ENCODE assay signal across 8 cellular contexts in genomic region chrX:18426004-18426320, GRCh38. TPM values are rescaled to one million over a fixed set of nuclear protein-coding genes. Genes with fewer than 3 reads are reported as not detected.
DNase-seq lines count a peak whose midpoint lies in the region; ATAC-seq, FAIRE-seq and TF ChIP-seq lines count a peak whose summit lies in the region.

No MANE protein-coding gene starts in this region.

- H3K36me3 ChIP-seq in Caco-2 (ENCODE audit: control insufficient read depth, insufficient read depth, low read length) (no peaks in the 10 kb centered on the region), bronchial epithelial cell (ENCODE audit: control insufficient read depth, insufficient read depth, low read length) (no peaks in the 10 kb centered on the region)

- H3K27ac ChIP-seq in HL-60 (replicated peaks), result no peak overlapping the region

- no peaks in the 10 kb centered on the region for H3K27me3 ChIP-seq in Caco-2 (replicated peaks; ENCODE audit: control insufficient read depth, insufficient read depth, low read length)
- peaks cover 2% of the 10 kb centered on the region for H3K27me3 ChIP-seq in HL-60 (ENCODE audit: insufficient read depth, poor library complexity, severe bottlenecking)
- H3K27me3 ChIP-seq in bronchial epithelial cell (ENCODE audit: control insufficient read depth, insufficient read depth, low read length), result no peaks in the 10 kb centered on the region
- H3K27me3 ChIP-seq in mononuclear cell (ENCODE audit: insufficient read depth, low read length), result no peaks in the 10 kb centered on the region

- no peaks in the 10 kb centered on the region for H3K4me1 Mint-ChIP-seq in Caco-2 (ENCODE audit: low read depth, unreplicated experiment)

- TF ChIP-seq CTCF in Caco-2 (IDR thresholded peaks at IDR 0.05; ENCODE audit: insufficient read depth in 1 of 2, low read depth in 1 of 2, low read length in 1 of 2, severe bottlenecking in 1 of 2, unreplicated experiment in 1 of 2), result no peak
- TF ChIP-seq CTCF in HL-60 (IDR thresholded peaks at IDR 0.05; ENCODE audit: insufficient read depth, low read length), result no peak
- TF ChIP-seq CTCF in bronchial epithelial cell (IDR thresholded peaks at IDR 0.05; ENCODE audit: insufficient read depth, low read length, severe bottlenecking), result no peak

- no peak for FAIRE-seq in bronchial epithelial cell (lab: Jason Lieb, UNC)

- CTCF ChIA-PET in Caco-2 (lab: Charles Lee), result no interaction called here

- H3K4me3 ChIP-seq in Caco-2 (ENCODE audit: low read depth, low read length) (peak overlapping the region; percentile 71), HL-60 (replicated peaks; ENCODE audit: insufficient read depth, low read length) (peak overlapping the region; percentile 56), bronchial epithelial cell (ENCODE audit: low read depth, low read length) (peak overlapping the region; percentile 52), mononuclear cell (ENCODE audit: low read length) (peak overlapping the region; percentile 59)

- intact Hi-C loops in Caco-2 (cut with micrococcal nuclease; ENCODE audit: unreplicated experiment), result loop anchor here (5.0 kb wide), 1 partner anchor 196 kb away; no protein-coding TSS in a partner anchor

- H3K9me3 Mint-ChIP-seq in Caco-2 (ENCODE audit: unreplicated experiment), result no peaks in the 10 kb centered on the region

- peak overlapping the region; percentile 92 for H3K4me3 Mint-ChIP-seq in Caco-2 (ENCODE audit: unreplicated experiment)

- no peaks in the 10 kb centered on the region for H3K4me1 ChIP-seq in Caco-2
- H3K4me1 ChIP-seq in mononuclear cell (ENCODE audit: insufficient read depth, low read length), result no peaks in the 10 kb centered on the region

- BruUV-seq in Caco-2 (replicated peaks; lab: Mats Ljungman, UMichigan), result no TSS peak

- no peak overlapping the region for H3K27ac Mint-ChIP-seq in Caco-2 (ENCODE audit: unreplicated experiment)

- peaks cover 4% of the 10 kb centered on the region for H3K36me3 Mint-ChIP-seq in Caco-2 (ENCODE audit: insufficient read depth, unreplicated experiment)

- POLR2A ChIA-PET in Caco-2 (lab: Charles Lee), result interaction anchor here (0.7 kb wide), 1 partner anchor 337 kb away, joined by 3 read pairs; no protein-coding TSS in a partner anchor

- DNase-seq in Caco-2 (no peak), HL-60 (ENCODE audit: low read depth in 1 of 2, low spot score in 1 of 2) (no peak), bronchial epithelial cell (ENCODE audit: low read depth) (no peak), Ammon's horn (ENCODE audit: low spot score) (no peak), cortex of kidney (lab: John Stamatoyannopoulos, UW) (no peak), NCI-H187 treated with DMSO at 0.1 percent for 48 hours (lab: John Stamatoyannopoulos, UW) (no peak)

- H3K27me3 Mint-ChIP-seq in Caco-2 (ENCODE audit: insufficient read depth, unreplicated experiment), result no peaks in the 10 kb centered on the region

- H3K9me3 ChIP-seq in Caco-2 (no peaks in the 10 kb centered on the region), mononuclear cell (ENCODE audit: low read depth, low read length) (no peaks in the 10 kb centered on the region)

- no peak for ATAC-seq in GM21423 (IDR thresholded peaks at IDR 0.05; ENCODE audit: unreplicated experiment)

RNA-seq across cellular contexts. Expression of gene CDKL5, which starts 0.6 kb away (rescaled TPM):
- total RNA-seq in Caco-2 (2022), result 23.7 and 27.2 TPM in 2 replicates
- total RNA-seq in bronchial epithelial cell, result 2.6 and 4.5 TPM in 2 replicates
- total RNA-seq in mononuclear cell, result 1.6 TPM
